ENCODE assay signal across 7 cellular contexts in genomic region chr2:162518894-162519293, GRCh38.
"Had no signal": no experiment of that assay in that cellular context is flagged by ENCODE, and none has a peak within 500 bp of the region (broad histone marks: within the 10 kb centered on the region; RNA-seq: fewer than 3 reads in every experiment).

No MANE protein-coding gene starts in this region.

- DNase-seq: IMR-90, KBM-7, KG1 had no signal

- H3K27ac ChIP-seq: HL-60, KMS-11 had no signal

- ATAC-seq: HepG2 had no signal

- H3K4me2 ChIP-seq: KMS-11 had no signal

- H3K9ac ChIP-seq: KMS-11 had no signal

- FAIRE-seq: HepG2, HTR-8/SVneo had no signal
